29 cellular contexts compared by ENCODE assay signal in genomic region chr10:72574636-72575035, GRCh38. TPM values are rescaled to one million over a fixed set of nuclear protein-coding genes. Genes with fewer than 3 reads are reported as not detected.
DNase-seq lines count a peak whose midpoint lies in the region; FAIRE-seq and TF ChIP-seq lines count a peak whose summit lies in the region.
"Had no signal": no experiment of that assay in that cellular context is flagged by ENCODE, and none has a peak within 500 bp of the region (broad histone marks: within the 10 kb centered on the region; RNA-seq: fewer than 3 reads in every experiment).

No MANE protein-coding gene starts in this region.

- H3K4me2 ChIP-seq in neuronal stem cell (ENCODE audit: insufficient read depth, low read length, poor library complexity, severe bottlenecking), result no peak overlapping the region
- H3K4me2 ChIP-seq: A549 had no signal

- peaks cover 2% of the 10 kb centered on the region for H3K79me1 ChIP-seq in neuronal stem cell (ENCODE audit: low read depth, low read length)

- H2AK5ac ChIP-seq in neuronal stem cell (ENCODE audit: low read depth, low read length), result no peak overlapping the region

- peak; percentile 81 for FAIRE-seq in D721Med (lab: Jason Lieb, UNC)
- FAIRE-seq: A549, GM12892 had no signal

- no peak overlapping the region for H3K4ac ChIP-seq in neuronal stem cell (ENCODE audit: low read length)

- H3K14ac ChIP-seq in neuronal stem cell (ENCODE audit: low read length), result no peak overlapping the region

- WGBS in neuronal stem cell (ENCODE audit: extremely low coverage in 2 of 2, insufficient read length in 2 of 2, insufficient replicate concordance in 1 of 2), 2 donors, result no CpG with 5 or more reads among the region's 4 CpGs

- no peak overlapping the region for H2BK5ac ChIP-seq in neuronal stem cell (ENCODE audit: low read length)

- H3K9ac ChIP-seq in neuronal stem cell (ENCODE audit: low read depth, low read length, poor library complexity), result no peak overlapping the region

- no peak overlapping the region for H2BK12ac ChIP-seq in neuronal stem cell (ENCODE audit: low read length)

- no peak overlapping the region for H4K8ac ChIP-seq in neuronal stem cell (ENCODE audit: low read depth, low read length)

- no peak overlapping the region for H3K18ac ChIP-seq in neuronal stem cell (ENCODE audit: low read length)

- H3K4me1 ChIP-seq in neuronal stem cell (ENCODE audit: control insufficient read depth in 2 of 2, insufficient read depth in 1 of 2, low read depth in 1 of 2, low read length in 2 of 2), result no peaks in the 10 kb centered on the region
- H3K4me1 ChIP-seq: A549, Caco-2, HAP-1 had no signal

- H3K27me3 ChIP-seq in dorsolateral prefrontal cortex (no peaks in the 10 kb centered on the region), neuronal stem cell (ENCODE audit: control insufficient read depth in 3 of 3, insufficient read depth in 3 of 3, low read depth in 1 of 3, low read length in 3 of 3) (no peaks in the 10 kb centered on the region)
- H3K27me3 ChIP-seq: MG63 had no signal

- DNase-seq in D721Med (ENCODE audit: insufficient read length, low spot score) (peak; percentile 33), dorsolateral prefrontal cortex (no peak), medulla oblongata (ENCODE audit: extremely low spot score) (peak; percentile 73), T-helper 9 cell (no peak), SK-N-DZ (ENCODE audit: low spot score) (no peak), neuronal stem cell (ENCODE audit: low spot score) (no peak), NCI-H748 treated with DMSO at 0.1 percent for 48 hours (lab: John Stamatoyannopoulos, UW) (no peak)
- DNase-seq: AML-193; C1 segment of cervical spinal cord; Caco-2; CD4-positive, alpha-beta memory T cell; DMS79 treated with DMSO at 0.1 percent for 48 hours; GF-D8; GOT3; HFFc6; IMR-90; KG1; MG63; NCI-H1105 treated with DMSO at 0.1 percent for 48 hours; NCI-H146; NCI-H1930; NCI-H446; NCI-H524 treated with DMSO at 0.1 percent for 48 hours; SHP77 had no signal

- H3K9me3 ChIP-seq in neuronal stem cell (replicated peaks in 1 of 2; ENCODE audit: control insufficient read depth in 2 of 2, insufficient read depth in 1 of 2, low read depth in 1 of 2, low read length in 2 of 2), result no peaks in the 10 kb centered on the region
- H3K9me3 ChIP-seq: A549, Caco-2, HAP-1, MG63 had no signal

- no peak overlapping the region for H2BK120ac ChIP-seq in neuronal stem cell (ENCODE audit: low read depth, low read length)

- intact Hi-C loops in dorsolateral prefrontal cortex (cut with DNase I), result loop anchor here in 1 of 2 donors (10.0 kb wide), 1 partner anchor 200 kb away; no protein-coding TSS in a partner anchor

- H2AFZ ChIP-seq in neuronal stem cell (ENCODE audit: low read length), result no peak overlapping the region

- peak overlapping the region in 3 of 59 donors; percentile 1 to 5 (median 4) for H3K4me3 ChIP-seq in dorsolateral prefrontal cortex
- H3K4me3 ChIP-seq in neuronal stem cell (ENCODE audit: low read length in 2 of 2), result no peak overlapping the region
- H3K4me3 ChIP-seq: A549, HAP-1, MG63, SK-N-MC had no signal

- H2BK15ac ChIP-seq in neuronal stem cell (ENCODE audit: low read length), result no peak overlapping the region

- no peaks in the 10 kb centered on the region for H3K36me3 ChIP-seq in neuronal stem cell (replicated peaks in 1 of 2; ENCODE audit: control insufficient read depth in 2 of 2, insufficient read depth in 2 of 2, low read length in 2 of 2)
- H3K36me3 ChIP-seq: HAP-1, MG63 had no signal

- H3K27ac ChIP-seq in dorsolateral prefrontal cortex (peak overlapping the region in 34 of 59 donors; percentile 2 to 73 (median 40)), neuronal stem cell (replicated peaks; ENCODE audit: low read length) (no peak overlapping the region)
- H3K27ac ChIP-seq: A549, RWPE1, SK-N-MC had no signal

- no peak for TF ChIP-seq CTCF in D721Med (IDR thresholded peaks at IDR 0.05; ENCODE audit: insufficient read depth, missing control alignments)
- no peak for TF ChIP-seq CTCF in dorsolateral prefrontal cortex (IDR thresholded peaks at IDR 0.05 in 54 of 56, conservative IDR thresholded peaks at IDR 0.05 in 2 of 56; ENCODE audit: low read depth in 1 of 56, partially characterized antibody in 56 of 56)

- H4K91ac ChIP-seq in neuronal stem cell (ENCODE audit: low read depth, low read length, poor library complexity), result no peak overlapping the region

- H3K23ac ChIP-seq in neuronal stem cell (ENCODE audit: low read depth, low read length, poor library complexity), result no peak overlapping the region

RNA-seq across cellular contexts. Expression of gene MICU1, which starts 51.2 kb away (rescaled TPM):
- 100 to 1,000 TPM in 4 of 120 experiments, 10 to 100 TPM in 116; 36.8 to 106 (median 81.0) TPM for total RNA-seq in dorsolateral prefrontal cortex
- 72.0 and 73.3 TPM in 2 replicates for polyA plus RNA-seq in SK-N-DZ (2014; cell fraction: cytosol; rRNA removed)
- 18.2 and 23.8 TPM in 2 replicates for polyA plus RNA-seq in SK-N-DZ (2014; cell fraction: nucleus; rRNA removed)
- 37.1 TPM for polyA plus RNA-seq in neuronal stem cell (2013, experiment 1 of 2)
- polyA plus RNA-seq in neuronal stem cell (2013, experiment 2 of 2), result 37.0 TPM

Comparison
In these comparisons a context has a peak if more than half of its experiments do, and no peak if none do; other contexts are left out.
1. DNase-seq: peak in D721Med (single experiment) and medulla oblongata (single experiment); none in dorsolateral prefrontal cortex (0 of 10), T-helper 9 cell (single experiment), SK-N-DZ (single experiment), neuronal stem cell (single experiment) and NCI-H748 treated with DMSO at 0.1 percent for 48 hours (single experiment).